In the genomic region with DNA sequence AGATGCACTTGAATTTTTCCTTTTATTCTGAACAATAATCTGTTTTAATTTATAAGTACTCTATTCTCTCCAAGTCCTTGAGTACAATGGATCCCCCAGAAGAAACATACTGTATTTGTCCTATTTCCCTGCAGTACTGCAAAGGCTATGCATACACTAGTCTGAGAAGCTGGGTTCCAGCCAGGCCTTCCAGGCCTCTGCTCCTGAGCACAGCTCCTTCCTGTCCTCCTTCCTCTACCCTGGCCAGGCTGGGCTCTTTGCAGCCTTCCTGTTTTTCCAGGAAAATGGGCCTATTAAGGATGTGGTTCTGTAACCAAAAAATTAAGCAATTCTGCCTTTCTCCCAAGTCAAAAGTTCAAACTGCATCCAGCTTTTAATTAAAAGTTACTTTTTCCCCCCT, we compare ENCODE assay signal across 27 cellular contexts.
"Had no signal": no experiment of that assay in that cellular context is flagged by ENCODE, and none has a peak within 500 bp of the region (broad histone marks: within the 10 kb centered on the region; RNA-seq: fewer than 3 reads in every experiment).

No MANE protein-coding gene starts in this region.

- H3K4me3 ChIP-seq: esophagus squamous epithelium, gastroesophageal sphincter, heart right ventricle had no signal

- ATAC-seq: activated T-helper 17 cell treated with anti-CD3 and anti-CD28 coated beads, Interleukin-2, amount 50 U/mL, for 72 hours; gastroesophageal sphincter; heart right ventricle; T-cell; WTC11 had no signal

- DNase-seq: activated CD4-positive, alpha-beta memory T cell treated with anti-CD3 and anti-CD28 coated beads, Interleukin-2, amount 10 ng/mL, durations not matched to agents 7 days and 5 days; activated CD4-positive, alpha-beta T cell treated with anti-CD3 and anti-CD28 coated beads for 1 hour; activated CD4-positive, alpha-beta T cell treated with anti-CD3 and anti-CD28 coated beads for 4 hours; activated CD4-positive, alpha-beta T cell treated with anti-CD3 and anti-CD28 coated beads, Interleukin-2, amount 10 ng/mL, durations not matched to agents 7 days and 5 days; activated CD4-positive, alpha-beta T cell treated with anti-CD3 and anti-CD28 coated beads, Interleukin-2, amount 50 U/mL, for 4 hours; activated CD8-positive, alpha-beta memory T cell treated with anti-CD3 and anti-CD28 coated beads, Interleukin-2, amount 50 U/mL, for 48 hours; activated effector memory CD4-positive, alpha-beta T cell treated with Interleukin-2 at 50 U/mL for 16 hours; activated gamma-delta T cell treated with Interleukin-2 at 50 U/mL for 16 hours; activated naive CD4-positive, alpha-beta T cell treated with anti-CD3 and anti-CD28 coated beads, Interleukin-2, amount 50 U/mL, for 16 hours; activated naive CD4-positive, alpha-beta T cell treated with Interleukin-2 at 50 U/mL for 16 hours; activated T-cell treated with anti-CD3 and anti-CD28 coated beads for 4 hours; activated T-cell treated with anti-CD3 and anti-CD28 coated beads, Interleukin-2, amount 50 U/mL, for 24 hours; amniotic stem cell; anterior cingulate cortex; brain microvascular endothelial cell; cortex of kidney; effector CD8-positive, alpha-beta T cell; esophagus squamous epithelium; foreskin melanocyte; heart right ventricle; T-cell; T-helper 9 cell had no signal

- H3K27ac ChIP-seq: brain microvascular endothelial cell, epithelial cell of prostate, esophagus squamous epithelium, gastroesophageal sphincter, heart right ventricle, VCaP had no signal
